ENCODE assay signal across 22 cellular contexts in the genomic region with DNA sequence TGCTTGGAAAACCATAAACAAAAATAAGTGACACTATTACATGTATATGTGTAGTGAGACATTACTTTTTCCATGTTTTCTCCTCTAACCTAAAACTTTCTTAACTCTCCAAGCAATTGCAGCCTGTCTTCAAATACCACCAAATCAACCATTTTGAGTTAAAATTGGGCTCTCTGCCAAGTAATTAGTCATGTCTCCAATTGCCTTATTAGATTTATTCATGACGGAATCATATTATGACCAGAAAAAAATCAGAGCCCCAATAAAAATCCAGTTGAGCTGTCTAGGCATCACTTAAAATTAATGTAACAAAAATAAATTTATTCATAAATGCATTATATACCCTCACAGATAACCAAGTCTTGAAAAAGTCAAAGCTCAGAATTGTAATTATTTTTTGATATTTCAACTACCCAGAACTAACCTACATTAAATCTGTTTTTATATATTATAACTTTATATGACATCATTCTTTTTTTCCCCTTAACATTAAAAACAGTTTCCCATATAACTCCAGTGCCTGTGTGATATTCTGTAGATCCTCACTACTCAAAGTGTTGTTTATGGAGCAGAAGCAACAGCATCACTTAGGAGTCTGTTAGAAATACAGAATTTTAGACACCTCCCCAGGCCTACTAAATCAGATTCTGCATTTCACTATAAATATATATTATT.
A peak's percentile ranks its signal among the peaks of the same experiment; 100 is the strongest.
DNase-seq lines count a peak whose midpoint lies in the region; ATAC-seq, FAIRE-seq and TF ChIP-seq lines count a peak whose summit lies in the region.
"Had no signal": no experiment of that assay in that cellular context is flagged by ENCODE, and none has a peak within 500 bp of the region (broad histone marks: within the 10 kb centered on the region; RNA-seq: fewer than 3 reads in every experiment).

No MANE protein-coding gene starts in this region.

- TF ChIP-seq POLR2A in lower leg skin (IDR thresholded peaks at IDR 0.05) = no peak

- 60 to 63% methylated on average over 1 of the region's 1 CpG for WGBS in lower leg skin, 2 donors

- H3K4me3 ChIP-seq in bronchial epithelial cell (ENCODE audit: low read depth, low read length) = no peak overlapping the region
- H3K4me3 ChIP-seq in lower leg skin (ENCODE audit: low read depth, poor library complexity, severe bottlenecking) = no peak overlapping the region
- H3K4me3 ChIP-seq: BLaER1 treated with 17β-estradiol and CSF1 and Interleukin-3, amounts not matched to agents 10 nM and 100 nM; Peyer's patch; SJCRH30 had no signal

- DNase-seq in DMS 273 (lab: John Stamatoyannopoulos, UW; ENCODE audit: unreplicated experiment) = peak; percentile 53
- no peak for DNase-seq in DMS 273 treated with DMSO at 0.1 percent for 48 hours (lab: John Stamatoyannopoulos, UW)
- DNase-seq in NCI-H446 treated with DMSO at 0.1 percent for 48 hours (lab: John Stamatoyannopoulos, UW) = peak; percentile 83
- peak; percentile 35 for DNase-seq in bronchial epithelial cell (ENCODE audit: low read depth)
- peak; percentile 1 for DNase-seq in myocyte (ENCODE audit: low read depth)
- no peak for DNase-seq in lower leg skin (ENCODE audit: low spot score in 2 of 2)
- no peak for DNase-seq in NCI-H774 (lab: John Stamatoyannopoulos, UW)
- DNase-seq: Calu3; CD8-positive, alpha-beta T cell; EL; H7; HFFc6; KG1; NCI-H1092 treated with DMSO at 0.1 percent for 48 hours; NCI-H1694; NCI-H2081 treated with DMSO at 0.1 percent for 48 hours; NCI-H510A treated with DMSO at 0.1 percent for 48 hours; NCI-H82; Peyer's patch had no signal

- no peaks in the 10 kb centered on the region for H3K36me3 ChIP-seq in bronchial epithelial cell (ENCODE audit: control insufficient read depth, insufficient read depth, low read length)
- H3K36me3 ChIP-seq: BLaER1 treated with 17β-estradiol and CSF1 and Interleukin-3, amounts not matched to agents 10 nM and 100 nM; Peyer's patch; SJCRH30 had no signal

- no peak for FAIRE-seq in bronchial epithelial cell (lab: Jason Lieb, UNC)

- no peak for ATAC-seq in GM18519 (IDR thresholded peaks at IDR 0.05; ENCODE audit: low FRiP score, unreplicated experiment)
- ATAC-seq: CD8-positive, alpha-beta T cell had no signal

- intact Hi-C loops in lower leg skin (cut with DNase I; ENCODE audit: low total_unique reads) = no loop called here

- H3K27me3 ChIP-seq in bronchial epithelial cell (ENCODE audit: control insufficient read depth, insufficient read depth, low read length) = no peaks in the 10 kb centered on the region
- H3K27me3 ChIP-seq: BLaER1 treated with 17β-estradiol and CSF1 and Interleukin-3, amounts not matched to agents 10 nM and 100 nM; Peyer's patch; SJCRH30 had no signal

- TF ChIP-seq CTCF in bronchial epithelial cell (IDR thresholded peaks at IDR 0.05; ENCODE audit: insufficient read depth, low read length, severe bottlenecking) (no peak), lower leg skin (IDR thresholded peaks at IDR 0.05) (no peak)

Comparison
In these comparisons a context has a peak if more than half of its experiments do, and no peak if none do; other contexts are left out.
1. DNase-seq: peak in DMS 273 (single experiment), NCI-H446 treated with DMSO at 0.1 percent for 48 hours (single experiment), bronchial epithelial cell (single experiment) and myocyte (single experiment); none in DMS 273 treated with DMSO at 0.1 percent for 48 hours (single experiment), lower leg skin (0 of 2) and NCI-H774 (single experiment).